In genomic region chr16:30377050-30377811, GRCh38 we compare ENCODE assay signal across 8 cellular contexts. TPM values are rescaled to one million over a fixed set of nuclear protein-coding genes. Genes with fewer than 3 reads are reported as not detected.
DNase-seq lines count a peak whose midpoint lies in the region; ATAC-seq and TF ChIP-seq lines count a peak whose summit lies in the region.

No MANE protein-coding gene starts in this region.

- H2AFZ ChIP-seq in osteoblast (ENCODE audit: low read length): peak overlapping the region; percentile 90

- H3K27me3 ChIP-seq in NT2/D1 (ENCODE audit: insufficient read depth, insufficient read length): no peaks in the 10 kb centered on the region
- no peaks in the 10 kb centered on the region for H3K27me3 ChIP-seq in osteoblast (ENCODE audit: insufficient read depth, low read length)

- H3K4me1 ChIP-seq in NT2/D1 (ENCODE audit: insufficient read depth, insufficient read length): peaks cover 19% of the 10 kb centered on the region
- H3K4me1 ChIP-seq in osteoblast (ENCODE audit: insufficient read depth, low read length): peaks cover 14% of the 10 kb centered on the region

- peak; percentile 73 for DNase-seq in GF-D8 (lab: John Stamatoyannopoulos, UW)
- no peak for DNase-seq in NT2/D1 (ENCODE audit: low read depth, low spot score)
- no peak for DNase-seq in effector memory CD8-positive, alpha-beta T cell
- DNase-seq in osteoblast (ENCODE audit: insufficient read length, low spot score, missing footprints): no peak
- no peak for DNase-seq in H4 (ENCODE audit: low spot score)
- no peak for DNase-seq in NCI-H1092 treated with DMSO at 0.1 percent for 48 hours (lab: John Stamatoyannopoulos, UW)

- TF ChIP-seq CTCF in osteoblast (IDR thresholded peaks at IDR 0.05; ENCODE audit: extremely low read depth, low read depth, low read length): no peak

- peak overlapping the region; percentile 97 to 100 for H3K4me3 Mint-ChIP-seq in effector memory CD8-positive, alpha-beta T cell

- H3K27ac ChIP-seq in osteoblast (ENCODE audit: low read depth, low read length): peak overlapping the region; percentile 91

- peak overlapping the region; percentile 95 for H3K4me2 ChIP-seq in osteoblast (ENCODE audit: insufficient read depth, low read length)

- H3K79me2 ChIP-seq in osteoblast (ENCODE audit: insufficient read depth, low read length): peaks cover 4% of the 10 kb centered on the region

- H3K36me3 ChIP-seq in NT2/D1 (ENCODE audit: insufficient read depth, insufficient read length, low read length) (peaks cover 12% of the 10 kb centered on the region), osteoblast (ENCODE audit: insufficient read depth, low read length) (no peaks in the 10 kb centered on the region)

- no peaks in the 10 kb centered on the region for H3K27me3 Mint-ChIP-seq in effector memory CD8-positive, alpha-beta T cell

- peak overlapping the region; percentile 100 for H3K27ac Mint-ChIP-seq in effector memory CD8-positive, alpha-beta T cell

- H4K20me1 ChIP-seq in osteoblast (ENCODE audit: insufficient read depth, low read length): peaks cover 8% of the 10 kb centered on the region

- no peaks in the 10 kb centered on the region for H3K9me3 ChIP-seq in NT2/D1 (ENCODE audit: insufficient read depth, low read length)
- no peaks in the 10 kb centered on the region for H3K9me3 ChIP-seq in osteoblast (ENCODE audit: low read depth, low read length)

- H3K36me3 Mint-ChIP-seq in effector memory CD8-positive, alpha-beta T cell (ENCODE audit: insufficient read depth): peaks cover 25% of the 10 kb centered on the region

- H3K4me1 Mint-ChIP-seq in effector memory CD8-positive, alpha-beta T cell (ENCODE audit: low read depth in 2 of 2): peaks cover 37 to 51% of the 10 kb centered on the region in 2 donors

- no peaks in the 10 kb centered on the region for H3K9me3 Mint-ChIP-seq in effector memory CD8-positive, alpha-beta T cell

- H3K9ac ChIP-seq in NT2/D1 (ENCODE audit: insufficient read length, low read depth): peak overlapping the region; percentile 76

- peak overlapping the region; percentile 44 for H3K4me3 ChIP-seq in NT2/D1 (ENCODE audit: insufficient read length, low read depth)
- H3K4me3 ChIP-seq in osteoblast (ENCODE audit: insufficient read depth, low read length): peak overlapping the region; percentile 88

- ATAC-seq in effector memory CD8-positive, alpha-beta T cell (replicated peaks): no peak
- ATAC-seq in GM19351 (IDR thresholded peaks at IDR 0.05; ENCODE audit: unreplicated experiment) (no peak), GM18870 (IDR thresholded peaks at IDR 0.05; ENCODE audit: unreplicated experiment) (no peak)

RNA-seq across cellular contexts. Expression of gene MYL11, which starts 2.6 kb away (rescaled TPM):
- total RNA-seq in osteoblast: not detected in 2 replicates
- not detected in 2 replicates for total RNA-seq in H4 (2014; rRNA removed; shearing (Covaris generic))

RNA-seq across cellular contexts. Expression of gene SEPTIN1, which starts 5.1 kb away (rescaled TPM):
- 0.29 TPM in 1 of 2 replicates, not detected in the other for total RNA-seq in osteoblast
- not detected in 2 replicates for total RNA-seq in H4 (2014; rRNA removed; shearing (Covaris generic))

RNA-seq across cellular contexts. Expression of gene TBC1D10B, which starts 6.9 kb away (rescaled TPM):
- total RNA-seq in osteoblast: 26.5 and 31.5 TPM in 2 replicates
- 10.4 and 15.9 TPM in 2 replicates for total RNA-seq in H4 (2014; rRNA removed; shearing (Covaris generic))

RNA-seq across cellular contexts. Expression of gene ZNF48, which starts 18.0 kb away (rescaled TPM):
- 10.0 and 10.9 TPM in 2 replicates for total RNA-seq in osteoblast
- 4.1 and 7.4 TPM in 2 replicates for total RNA-seq in H4 (2014; rRNA removed; shearing (Covaris generic))

RNA-seq across cellular contexts. Expression of gene CD2BP2, which starts 22.1 kb away (rescaled TPM):
- 30.9 and 32.9 TPM in 2 replicates for total RNA-seq in osteoblast
- 42.7 and 53.6 TPM in 2 replicates for total RNA-seq in H4 (2014; rRNA removed; shearing (Covaris generic))
